Comparison of ENCODE assay signal across 8 cellular contexts in genomic region chr15:39580117-39580629, GRCh38. TPM values are rescaled to one million over a fixed set of nuclear protein-coding genes. Genes with fewer than 3 reads are reported as not detected.
DNase-seq lines count a peak whose midpoint lies in the region; ATAC-seq, FAIRE-seq and TF ChIP-seq lines count a peak whose summit lies in the region.

No MANE protein-coding gene starts in this region.

- peak; percentile 86 for ATAC-seq in GM19395 (IDR thresholded peaks at IDR 0.05; ENCODE audit: unreplicated experiment)

- intact Hi-C loops in endothelial cell of umbilical vein (cut with micrococcal nuclease), result loop anchor here (1.0 to 5.0 kb wide), 12 partner anchors 217 to 872 kb away; no protein-coding TSS in a partner anchor

- H3K79me2 ChIP-seq in endothelial cell of umbilical vein (ENCODE audit: control insufficient read depth, insufficient read depth, low read length), result peaks cover 55% of the 10 kb centered on the region

- H3K9me1 ChIP-seq in endothelial cell of umbilical vein (replicated peaks; ENCODE audit: control insufficient read depth, extremely low read depth, insufficient read depth, low read length), result no peaks in the 10 kb centered on the region

- peaks cover 3% of the 10 kb centered on the region for H4K20me1 ChIP-seq in endothelial cell of umbilical vein (replicated peaks; ENCODE audit: control insufficient read depth, extremely low read depth, insufficient read depth, low read length)

- peak overlapping the region; percentile 54 for H3K4me3 ChIP-seq in BJ (ENCODE audit: low read depth, low read length)
- H3K4me3 ChIP-seq in NT2/D1 (ENCODE audit: insufficient read length, low read depth), result peak overlapping the region; percentile 41
- peak overlapping the region; percentile 7 to 61 (median 55) for H3K4me3 ChIP-seq in endothelial cell of umbilical vein (replicated peaks in 1 of 3; ENCODE audit: insufficient read depth in 1 of 3, low read depth in 1 of 3, low read length in 3 of 3)
- peak overlapping the region; percentile 32 for H3K4me3 ChIP-seq in mononuclear cell (ENCODE audit: low read length)

- TF ChIP-seq CTCF in BJ (IDR thresholded peaks at IDR 0.05; ENCODE audit: insufficient read depth, low read depth, low read length) (peak; percentile 85), endothelial cell of umbilical vein (IDR thresholded peaks at IDR 0.05; ENCODE audit: extremely low read depth in 1 of 2, insufficient read depth in 1 of 2, low read depth in 1 of 2, low read length in 2 of 2) (peak; percentile 93 to 96)

- peak overlapping the region; percentile 98 for H3K27ac ChIP-seq in endothelial cell of umbilical vein (ENCODE audit: insufficient read depth, low read depth, low read length)

- peak overlapping the region; percentile 76 for H3K9ac ChIP-seq in NT2/D1 (ENCODE audit: insufficient read length, low read depth)
- peak overlapping the region; percentile 97 for H3K9ac ChIP-seq in endothelial cell of umbilical vein (replicated peaks; ENCODE audit: extremely low read depth, insufficient read depth, low read length)

- H3K27me3 ChIP-seq in BJ (ENCODE audit: control insufficient read depth, insufficient read depth, low read length) (no peaks in the 10 kb centered on the region), NT2/D1 (ENCODE audit: insufficient read depth, insufficient read length) (peaks cover 12% of the 10 kb centered on the region), endothelial cell of umbilical vein (ENCODE audit: control insufficient read depth in 2 of 2, insufficient read depth in 2 of 2, low read length in 2 of 2) (no peaks in the 10 kb centered on the region), mononuclear cell (ENCODE audit: insufficient read depth, low read length) (peaks cover 38% of the 10 kb centered on the region)

- peaks cover 31% of the 10 kb centered on the region for H3K36me3 ChIP-seq in BJ (ENCODE audit: control insufficient read depth, insufficient read depth, low read length)
- H3K36me3 ChIP-seq in NT2/D1 (ENCODE audit: insufficient read depth, insufficient read length, low read length), result peaks cover 40% of the 10 kb centered on the region
- H3K36me3 ChIP-seq in endothelial cell of umbilical vein (ENCODE audit: control insufficient read depth in 2 of 2, extremely low read depth in 1 of 2, insufficient read depth in 2 of 2, low read length in 2 of 2), result peaks cover 31 to 33% of the 10 kb centered on the region in 2 experiments

- DNase-seq in BJ (ENCODE audit: low read depth) (peak; percentile 96), HPDE6-E6E7 (ENCODE audit: extremely low spot score) (peak; percentile 78), NT2/D1 (ENCODE audit: low read depth, low spot score) (peak; percentile 68), endothelial cell of umbilical vein (ENCODE audit: low read depth, low spot score) (peak; percentile 93)
- peak; percentile 98 for DNase-seq in activated CD8-positive, alpha-beta memory T cell treated with anti-CD3 and anti-CD28 coated beads, Interleukin-2, amount 50 U/mL, for 48 hours
- DNase-seq in stimulated activated CD8-positive, alpha-beta memory T cell treated with anti-CD3 and anti-CD28 coated beads, Interleukin-15, amount 100 ng/mL, for 4 hours (ENCODE audit: low read depth in 2 of 2), result peak; percentile 70 to 73

- FAIRE-seq in endothelial cell of umbilical vein (lab: Jason Lieb, UNC), result no peak

- dilution Hi-C loops in endothelial cell of umbilical vein (cut with MboI; ENCODE audit: extremely low pct_ligation_motif_present, low sequenced_read_pairs), result no loop called here

- peak overlapping the region; percentile 91 for H3K4me2 ChIP-seq in endothelial cell of umbilical vein (ENCODE audit: insufficient read depth, low read length)

- H3K9me3 ChIP-seq in NT2/D1 (ENCODE audit: insufficient read depth, low read length), result no peaks in the 10 kb centered on the region
- no peaks in the 10 kb centered on the region for H3K9me3 ChIP-seq in endothelial cell of umbilical vein (replicated peaks; ENCODE audit: control insufficient read depth, insufficient read depth, low read length)
- no peaks in the 10 kb centered on the region for H3K9me3 ChIP-seq in mononuclear cell (ENCODE audit: low read depth, low read length)

- TF ChIP-seq POLR2A in endothelial cell of umbilical vein (IDR thresholded peaks at IDR 0.05; ENCODE audit: low read depth, low read length), result peak; percentile 74

- no peak overlapping the region for H2AFZ ChIP-seq in endothelial cell of umbilical vein (ENCODE audit: low read depth, low read length)

- peaks cover 9% of the 10 kb centered on the region for H3K4me1 ChIP-seq in NT2/D1 (ENCODE audit: insufficient read depth, insufficient read length)
- H3K4me1 ChIP-seq in endothelial cell of umbilical vein (ENCODE audit: control insufficient read depth, extremely low read depth, insufficient read depth, low read length), result peaks cover 21% of the 10 kb centered on the region
- H3K4me1 ChIP-seq in mononuclear cell (ENCODE audit: insufficient read depth, low read length), result peaks cover 19% of the 10 kb centered on the region

- no TSS peak for BruUV-seq in endothelial cell of umbilical vein (replicated peaks; lab: Mats Ljungman, UMichigan)

- POLR2A ChIA-PET in BJ (lab: Charles Lee), result interaction anchor here (0.6 to 4.4 kb wide), 37 partner anchors 19 to 584 kb away, joined by 3 to 88 read pairs (median 6); no protein-coding TSS in a partner anchor
- POLR2A ChIA-PET in endothelial cell of umbilical vein (lab: Charles Lee), result interaction anchor here (0.5 to 9.9 kb wide), 39 partner anchors 11 to 752 kb away, joined by 3 to 118 read pairs (median 6); no protein-coding TSS in a partner anchor

- CTCF ChIA-PET in BJ (lab: Yijun Ruan, JAX) (interaction anchor here (0.7 to 4.1 kb wide), 33 partner anchors 48 to 412 kb away, joined by 3 to 25 read pairs (median 4); no protein-coding TSS in a partner anchor), endothelial cell of umbilical vein (lab: Charles Lee) (interaction anchor here (0.6 to 5.0 kb wide), 40 partner anchors 9 to 880 kb away, joined by 3 to 72 read pairs (median 5); no protein-coding TSS in a partner anchor)

TF ChIP-seq in endothelial cell of umbilical vein, 7 proteins besides CTCF, POLR2A, EP300 and RAD21:
- TF ChIP-seq FOS (IDR thresholded peaks at IDR 0.05; ENCODE audit: borderline replicate concordance, insufficient read depth, low read length) (peak; percentile 1), POLR2AphosphoS5 (IDR thresholded peaks at IDR 0.05; ENCODE audit: insufficient read depth, low read depth, low read length) (peak; percentile 58), MYC (IDR thresholded peaks at IDR 0.05; ENCODE audit: low read depth, low read length) (no peak)

RNA-seq across cellular contexts. Expression of gene THBS1, which starts 0.7 kb away (rescaled TPM):
- polyA plus RNA-seq in BJ (2011; rRNA removed) (3,704 and 6,610 TPM in 2 replicates), endothelial cell of umbilical vein (6,148 and 6,293 TPM in 2 replicates)
- 19,882 and 20,500 TPM in 2 replicates for polyA minus RNA-seq in BJ (2011; rRNA and poly(A)+ RNA removed)
- total RNA-seq in endothelial cell of umbilical vein (8,837 and 8,883 TPM in 2 replicates), mononuclear cell (171 TPM)
- 2,202 and 2,655 TPM in 2 replicates for polyA plus RNA-seq in endothelial cell of umbilical vein (2011; cell fraction: cytosol; rRNA removed)
- 17,201 and 26,660 TPM in 2 replicates for polyA plus RNA-seq in endothelial cell of umbilical vein (2011; cell fraction: nucleus; rRNA removed)
- polyA plus RNA-seq in endothelial cell of umbilical vein (2012), result 3,629 and 3,767 TPM in 2 replicates
- 17,988 and 18,091 TPM in 2 replicates for polyA minus RNA-seq in endothelial cell of umbilical vein
- polyA minus RNA-seq in endothelial cell of umbilical vein (2011; cell fraction: cytosol; rRNA and poly(A)+ RNA removed), result 7.8 TPM
- 23,649 and 24,248 TPM in 2 replicates for polyA minus RNA-seq in endothelial cell of umbilical vein (2011; cell fraction: nucleus; rRNA and poly(A)+ RNA removed)

Comparison
In these comparisons a context has a peak if more than half of its experiments do, and no peak if none do; other contexts are left out.
1. Peak in every context shown above with its lines: DNase-seq, ATAC-seq, H3K4me3 ChIP-seq and H3K27ac ChIP-seq.
2. RNA of gene THBS1, which starts 0.7 kb away (total RNA-seq): 8,837 to 8,883 TPM in endothelial cell of umbilical vein; 171 TPM in mononuclear cell (single experiment); every median in the first group is over 10 times any median in the second.